ENCODE assay signal across 8 cellular contexts in genomic region chr10:102064868-102065560, GRCh38. TPM values are rescaled to one million over a fixed set of nuclear protein-coding genes. Genes with fewer than 3 reads are reported as not detected.
DNase-seq lines count a peak whose midpoint lies in the region; TF ChIP-seq lines count a peak whose summit lies in the region.

Gene HPS6 (plus strand): TSS chr10:102065349. CDS start chr10:102065475, 126 bp downstream.

- H3K9me3 ChIP-seq in SK-N-SH (no peaks in the 10 kb centered on the region), thymus (ENCODE audit: control insufficient read depth) (no peaks in the 10 kb centered on the region)

- H3K4me1 ChIP-seq in SK-N-SH (ENCODE audit: control insufficient read depth in 1 of 2, insufficient read depth in 2 of 2, low read depth in 1 of 2, low read length in 1 of 2) (peaks cover 8 to 12% of the 10 kb centered on the region in 2 experiments; a peak in 3 of 4 replicates), thymus (ENCODE audit: control insufficient read depth, insufficient read depth, low read length) (peaks cover 5% of the 10 kb centered on the region)

- peak within 1 kb of the TSS; percentile 96 for H3K9ac ChIP-seq in SK-N-SH

- peak within 1 kb of the TSS; percentile 98 for H3K4me2 ChIP-seq in SK-N-SH

- no peaks in the 10 kb centered on the region; the same call in 1 of the 2 replicates for H3K36me3 ChIP-seq in H7 (replicated peaks; ENCODE audit: control insufficient read depth, insufficient read depth, low read length)
- H3K36me3 ChIP-seq in SK-N-SH (replicated peaks in 1 of 2; ENCODE audit: control insufficient read depth in 1 of 2, insufficient read depth in 2 of 2, low read length in 1 of 2) = peaks cover 4 to 23% of the 10 kb centered on the region in 2 experiments
- no peaks in the 10 kb centered on the region for H3K36me3 ChIP-seq in thymus (ENCODE audit: control insufficient read depth, insufficient read depth)

- peak within 1 kb of the TSS; percentile 91 for H2AFZ ChIP-seq in SK-N-SH (ENCODE audit: low read depth)

- peaks cover 12% of the 10 kb centered on the region for H3F3A ChIP-seq in SK-N-SH (replicated peaks; ENCODE audit: insufficient read depth)

- TF ChIP-seq CTCF in SK-N-SH (IDR thresholded peaks at IDR 0.05) (peak; percentile 40; the same call in 1 of the 2 replicates), osteocyte (IDR thresholded peaks at IDR 0.05) (peak; percentile 29)

- TF ChIP-seq RAD21 in SK-N-SH (IDR thresholded peaks at IDR 0.05; ENCODE audit: low read length) = peak; percentile 19

- H3K4me1 Mint-ChIP-seq in osteocyte (ENCODE audit: unreplicated experiment) = peaks cover 19% of the 10 kb centered on the region

- peak within 1 kb of the TSS; percentile 82 for H3K27ac Mint-ChIP-seq in osteocyte (ENCODE audit: unreplicated experiment)

- peak within 1 kb of the TSS; percentile 96 for H3K4me3 ChIP-seq in H7 (ENCODE audit: insufficient read depth, low read depth, low read length)
- H3K4me3 ChIP-seq in SK-N-SH (ENCODE audit: low read depth in 2 of 2, low read length in 1 of 2) = peak within 1 kb of the TSS; percentile 78 to 92
- peak within 1 kb of the TSS; percentile 76 for H3K4me3 ChIP-seq in thymus (ENCODE audit: low read length)

- no peaks in the 10 kb centered on the region for H3K9me2 ChIP-seq in SK-N-SH

- peak; percentile 98 for DNase-seq in GM03348 (ENCODE audit: low spot score)
- peak; percentile 94 for DNase-seq in H7
- peak; percentile 89 for DNase-seq in M059J (ENCODE audit: low read depth)
- DNase-seq in SK-N-SH = peak; percentile 98
- peak; percentile 90 for DNase-seq in activated naive CD4-positive, alpha-beta T cell treated with anti-CD3 and anti-CD28 coated beads, Interleukin-2, amount 50 U/mL, for 16 hours
- DNase-seq in glomerular endothelial cell (ENCODE audit: extremely low read depth, low read depth, low spot score) = no peak
- DNase-seq in osteocyte (ENCODE audit: extremely low spot score, unreplicated experiment) = peak; percentile 96

- peak within 1 kb of the TSS; percentile 74 for H3K27ac ChIP-seq in SK-N-SH (ENCODE audit: low read depth in 2 of 2, low read length in 1 of 2)
- H3K27ac ChIP-seq in thymus (ENCODE audit: low read depth) = peak within 1 kb of the TSS; percentile 84

- H3K27me3 ChIP-seq in H7 (ENCODE audit: control insufficient read depth, insufficient read depth, low read length) (no peaks in the 10 kb centered on the region), SK-N-SH (ENCODE audit: insufficient read depth) (no peaks in the 10 kb centered on the region), thymus (ENCODE audit: control insufficient read depth, insufficient read depth) (no peaks in the 10 kb centered on the region)

- no peaks in the 10 kb centered on the region for H3K36me3 Mint-ChIP-seq in osteocyte (ENCODE audit: unreplicated experiment)

- H3K4me3 Mint-ChIP-seq in osteocyte (ENCODE audit: unreplicated experiment) = peak within 1 kb of the TSS; percentile 83

- H3K9me3 Mint-ChIP-seq in osteocyte (ENCODE audit: unreplicated experiment) = no peaks in the 10 kb centered on the region

- CTCF ChIA-PET in SK-N-SH (lab: Yijun Ruan, JAX) = interaction anchor here (0.9 to 5.4 kb wide), 8 partner anchors 9 to 224 kb away, joined by 3 to 25 read pairs (median 5); partner anchors contain the start of gene ARMH3

- peak in 1 of 2 experiments; percentile 14; a peak in 1 of 4 replicates for TF ChIP-seq EP300 in SK-N-SH (IDR thresholded peaks at IDR 0.05; ENCODE audit: borderline replicate concordance in 1 of 2, low read depth in 1 of 2, low read length in 1 of 2)

- 16% methylated on average over 9 of the region's 61 CpGs for WGBS in SK-N-SH (ENCODE audit: low lambda C conversion rate)
- WGBS in thymus = 2% methylated on average over 61 of the region's 61 CpGs

- peaks cover 19% of the 10 kb centered on the region for H4K20me1 ChIP-seq in SK-N-SH (ENCODE audit: insufficient read depth)

- H3K27me3 Mint-ChIP-seq in osteocyte (ENCODE audit: unreplicated experiment) = no peaks in the 10 kb centered on the region

- peaks cover 40% of the 10 kb centered on the region for H3K79me2 ChIP-seq in SK-N-SH (ENCODE audit: insufficient read depth)

- POLR2A ChIA-PET in SK-N-SH (lab: Yijun Ruan, JAX) = interaction anchor here (1.0 kb wide), 1 partner anchor 8 kb away, joined by 3 read pairs; no protein-coding TSS in a partner anchor

TF ChIP-seq in SK-N-SH, 30 proteins besides CTCF, POLR2A, EP300 and RAD21:
- peak; percentile 50; the same call in 1 of the 2 replicates for TF ChIP-seq MAX (IDR thresholded peaks at IDR 0.05; ENCODE audit: low read depth)
- no peak for TF ChIP-seq RXRA (IDR thresholded peaks at IDR 0.05; ENCODE audit: borderline replicate concordance, low read depth)
- TF ChIP-seq GATA2 (CRISPR knock-in tag; IDR thresholded peaks at IDR 0.05) = no peak
- TF ChIP-seq NFIC (IDR thresholded peaks at IDR 0.05; ENCODE audit: borderline replicate concordance) = peak; percentile 14; the same call in 1 of the 2 replicates
- TF ChIP-seq YY1 (IDR thresholded peaks at IDR 0.05; ENCODE audit: low read depth) = peak; percentile 30; the same call in 1 of the 2 replicates
- TF ChIP-seq CHD2 (IDR thresholded peaks at IDR 0.05; ENCODE audit: low read length, partially characterized antibody) = peak; percentile 40
- peak; percentile 41 for TF ChIP-seq NRF1 (IDR thresholded peaks at IDR 0.05; ENCODE audit: low read depth, low read length)
- no peak for TF ChIP-seq FOSL2 (IDR thresholded peaks at IDR 0.05; ENCODE audit: borderline replicate concordance, low read depth)
- TF ChIP-seq GABPA (IDR thresholded peaks at IDR 0.05; ENCODE audit: low read depth) = peak; percentile 64
- TF ChIP-seq MXI1 (IDR thresholded peaks at IDR 0.05; ENCODE audit: low read depth, low read length) = peak; percentile 79
- no peak for TF ChIP-seq RCOR1 (IDR thresholded peaks at IDR 0.05; ENCODE audit: low read length)
- TF ChIP-seq POLR2AphosphoS5 (IDR thresholded peaks at IDR 0.05; ENCODE audit: low read depth, low read length) = peak; percentile 82
- TF ChIP-seq TAF1 (IDR thresholded peaks at IDR 0.05; ENCODE audit: borderline replicate concordance, low read depth, low read length) = peak; percentile 64; the same call in 1 of the 2 replicates
- peak; percentile 93 for TF ChIP-seq ELF1 (IDR thresholded peaks at IDR 0.05)
- peak; percentile 21; the same call in 1 of the 2 replicates for TF ChIP-seq TCF12 (IDR thresholded peaks at IDR 0.05)
- TF ChIP-seq PBX3 (IDR thresholded peaks at IDR 0.05) = no peak

RNA-seq across cellular contexts. Expression of gene HPS6, which starts in this region (rescaled TPM):
- total RNA-seq in H7 (2014; rRNA removed; shearing (Covaris generic)) = 28.6 and 31.1 TPM in 2 replicates
- 10.6 and 19.8 TPM in 2 replicates for total RNA-seq in M059J (2014; rRNA removed; shearing (Covaris generic))
- polyA plus RNA-seq in SK-N-SH (2012; rRNA removed) (7.3 and 7.8 TPM in 2 replicates), thymus (8.7 TPM)
- polyA plus RNA-seq in SK-N-SH (2012; cell fraction: cytosol; rRNA removed) = 4.0 and 6.5 TPM in 2 replicates
- polyA plus RNA-seq in SK-N-SH (2012; cell fraction: nucleus; rRNA removed) = 5.2 and 5.8 TPM in 2 replicates
- total RNA-seq in glomerular endothelial cell (41.2 and 44.3 TPM in 2 replicates), osteocyte (21.5 and 22.2 TPM in 2 replicates)
